ENCODE assay signal across 1 cellular context in the genomic region with DNA sequence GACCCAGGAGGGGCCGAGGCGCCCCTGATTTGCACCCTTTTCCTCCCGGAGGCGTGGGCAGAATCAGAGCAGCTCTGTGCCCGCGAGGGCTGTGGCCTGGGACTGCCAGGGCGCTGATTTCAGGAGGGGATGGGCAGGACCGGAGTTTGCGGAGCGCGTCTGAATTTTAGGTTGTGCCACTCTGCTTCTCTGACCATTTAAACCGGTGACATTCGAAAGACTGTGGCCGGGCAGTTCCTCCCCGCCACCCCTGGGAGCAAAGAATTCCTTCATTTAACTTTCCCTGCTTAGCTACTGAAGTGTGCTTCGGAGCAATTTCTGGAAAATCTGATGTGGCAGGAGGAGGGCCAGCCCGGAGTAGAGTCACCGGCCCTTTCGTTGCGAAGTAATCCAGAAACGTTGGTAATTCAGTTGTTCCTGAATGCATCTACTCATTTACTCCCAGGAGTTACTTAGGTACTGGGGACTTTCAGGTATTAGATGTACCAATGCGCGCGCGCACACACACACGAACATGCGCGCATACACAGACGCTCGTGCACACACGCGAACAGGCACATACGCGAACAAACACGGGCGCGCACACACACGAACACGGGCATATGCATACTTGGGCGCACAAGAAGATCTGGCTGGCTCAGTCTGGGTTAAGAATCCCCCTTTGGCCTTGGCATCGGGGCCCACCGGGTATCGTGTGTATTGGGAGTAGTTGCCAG.
TF ChIP-seq lines count a peak whose summit lies in the region.

No MANE protein-coding gene starts in this region.

TF ChIP-seq in HepG2, 621 proteins besides CTCF, POLR2A, EP300 and RAD21 (continued from another document and continues in another):
- TF ChIP-seq, protein P1, sequence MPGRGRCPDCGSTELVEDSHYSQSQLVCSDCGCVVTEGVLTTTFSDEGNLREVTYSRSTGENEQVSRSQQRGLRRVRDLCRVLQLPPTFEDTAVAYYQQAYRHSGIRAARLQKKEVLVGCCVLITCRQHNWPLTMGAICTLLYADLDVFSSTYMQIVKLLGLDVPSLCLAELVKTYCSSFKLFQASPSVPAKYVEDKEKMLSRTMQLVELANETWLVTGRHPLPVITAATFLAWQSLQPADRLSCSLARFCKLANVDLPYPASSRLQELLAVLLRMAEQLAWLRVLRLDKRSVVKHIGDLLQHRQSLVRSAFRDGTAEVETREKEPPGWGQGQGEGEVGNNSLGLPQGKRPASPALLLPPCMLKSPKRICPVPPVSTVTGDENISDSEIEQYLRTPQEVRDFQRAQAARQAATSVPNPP (CRISPR knock-in tag; IDR thresholded peaks at IDR 0.05): no peak
- TF ChIP-seq SIN3A (IDR thresholded peaks at IDR 0.05; ENCODE audit: borderline replicate concordance, low read depth, low read length) (peak; percentile 39; the same call in 1 of the 2 replicates), SAP130 (CRISPR knock-in tag; IDR thresholded peaks at IDR 0.05; ENCODE audit: low read depth) (no peak), MXD4 (CRISPR knock-in tag; IDR thresholded peaks at IDR 0.05) (no peak), HOXD1 (CRISPR knock-in tag; IDR thresholded peaks at IDR 0.05) (peak; percentile 64; the same call in 1 of the 2 replicates), REL (CRISPR knock-in tag; conservative IDR thresholded peaks at IDR 0.05) (peak; percentile 79; the same call in 1 of the 2 replicates), RELA (CRISPR knock-in tag; IDR thresholded peaks at IDR 0.05) (no peak), ZNF256 (CRISPR knock-in tag; conservative IDR thresholded peaks at IDR 0.05) (peak; percentile 61; the same call in 1 of the 2 replicates), SMARCC2 (IDR thresholded peaks at IDR 0.05) (no peak), SMC3 (IDR thresholded peaks at IDR 0.05; ENCODE audit: low read length) (no peak), GABPB1 (CRISPR knock-in tag; IDR thresholded peaks at IDR 0.05) (peak; percentile 23; the same call in 1 of the 2 replicates), FOXC1 (CRISPR knock-in tag; IDR thresholded peaks at IDR 0.05; ENCODE audit: borderline replicate concordance) (peak; percentile 59; the same call in 1 of the 2 replicates), PAX8 (CRISPR knock-in tag; IDR thresholded peaks at IDR 0.05; ENCODE audit: borderline replicate concordance) (0 out of 2 replicates have a peak, but pooled peaks have one; percentile 20), HOXA5 (CRISPR knock-in tag; IDR thresholded peaks at IDR 0.05) (peak; percentile 25; the same call in 1 of the 2 replicates), ZNF619 (CRISPR knock-in tag; IDR thresholded peaks at IDR 0.05) (0 out of 2 replicates have a peak, but pooled peaks have one; percentile 37), NFIC (IDR thresholded peaks at IDR 0.05; ENCODE audit: low read length) (no peak), NFYB (CRISPR knock-in tag; IDR thresholded peaks at IDR 0.05) (no peak), ZNF558 (CRISPR knock-in tag; IDR thresholded peaks at IDR 0.05; ENCODE audit: borderline replicate concordance) (no peak), EZH2 (conservative IDR thresholded peaks at IDR 0.05; ENCODE audit: low read depth, low read length) (no peak), ZNF556 (CRISPR knock-in tag; IDR thresholded peaks at IDR 0.05; ENCODE audit: borderline replicate concordance) (peak; percentile 13; the same call in 1 of the 2 replicates), XRCC5 (optimal IDR thresholded peaks at IDR 0.05; ENCODE audit: low read length) (peak; percentile 9), ZNF337 (CRISPR knock-in tag; IDR thresholded peaks at IDR 0.05; ENCODE audit: borderline replicate concordance, low read depth) (peak; percentile 24; the same call in 1 of the 2 replicates), ZNF34 (CRISPR knock-in tag; IDR thresholded peaks at IDR 0.05; ENCODE audit: borderline replicate concordance) (no peak), ZNF230 (CRISPR knock-in tag; IDR thresholded peaks at IDR 0.05) (peak; percentile 40; the same call in 1 of the 2 replicates), GATAD2A (CRISPR knock-in tag; IDR thresholded peaks at IDR 0.05) (peak; percentile 71), TP53 (CRISPR knock-in tag; conservative IDR thresholded peaks at IDR 0.05) (no peak)
- TF ChIP-seq, protein P2, sequence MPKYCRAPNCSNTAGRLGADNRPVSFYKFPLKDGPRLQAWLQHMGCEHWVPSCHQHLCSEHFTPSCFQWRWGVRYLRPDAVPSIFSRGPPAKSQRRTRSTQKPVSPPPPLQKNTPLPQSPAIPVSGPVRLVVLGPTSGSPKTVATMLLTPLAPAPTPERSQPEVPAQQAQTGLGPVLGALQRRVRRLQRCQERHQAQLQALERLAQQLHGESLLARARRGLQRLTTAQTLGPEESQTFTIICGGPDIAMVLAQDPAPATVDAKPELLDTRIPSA (CRISPR knock-in tag; IDR thresholded peaks at IDR 0.05; ENCODE audit: borderline replicate concordance): 0 out of 2 replicates have a peak, but pooled peaks have one; percentile 15
- TF ChIP-seq, protein P3, sequence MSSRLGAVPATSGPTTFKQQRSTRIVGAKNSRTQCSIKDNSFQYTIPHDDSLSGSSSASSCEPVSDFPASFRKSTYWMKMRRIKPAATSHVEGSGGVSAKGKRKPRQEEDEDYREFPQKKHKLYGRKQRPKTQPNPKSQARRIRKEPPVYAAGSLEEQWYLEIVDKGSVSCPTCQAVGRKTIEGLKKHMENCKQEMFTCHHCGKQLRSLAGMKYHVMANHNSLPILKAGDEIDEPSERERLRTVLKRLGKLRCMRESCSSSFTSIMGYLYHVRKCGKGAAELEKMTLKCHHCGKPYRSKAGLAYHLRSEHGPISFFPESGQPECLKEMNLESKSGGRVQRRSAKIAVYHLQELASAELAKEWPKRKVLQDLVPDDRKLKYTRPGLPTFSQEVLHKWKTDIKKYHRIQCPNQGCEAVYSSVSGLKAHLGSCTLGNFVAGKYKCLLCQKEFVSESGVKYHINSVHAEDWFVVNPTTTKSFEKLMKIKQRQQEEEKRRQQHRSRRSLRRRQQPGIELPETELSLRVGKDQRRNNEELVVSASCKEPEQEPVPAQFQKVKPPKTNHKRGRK (CRISPR knock-in tag; IDR thresholded peaks at IDR 0.05): peak; percentile 14; the same call in 1 of the 2 replicates
- TF ChIP-seq, protein P4, sequence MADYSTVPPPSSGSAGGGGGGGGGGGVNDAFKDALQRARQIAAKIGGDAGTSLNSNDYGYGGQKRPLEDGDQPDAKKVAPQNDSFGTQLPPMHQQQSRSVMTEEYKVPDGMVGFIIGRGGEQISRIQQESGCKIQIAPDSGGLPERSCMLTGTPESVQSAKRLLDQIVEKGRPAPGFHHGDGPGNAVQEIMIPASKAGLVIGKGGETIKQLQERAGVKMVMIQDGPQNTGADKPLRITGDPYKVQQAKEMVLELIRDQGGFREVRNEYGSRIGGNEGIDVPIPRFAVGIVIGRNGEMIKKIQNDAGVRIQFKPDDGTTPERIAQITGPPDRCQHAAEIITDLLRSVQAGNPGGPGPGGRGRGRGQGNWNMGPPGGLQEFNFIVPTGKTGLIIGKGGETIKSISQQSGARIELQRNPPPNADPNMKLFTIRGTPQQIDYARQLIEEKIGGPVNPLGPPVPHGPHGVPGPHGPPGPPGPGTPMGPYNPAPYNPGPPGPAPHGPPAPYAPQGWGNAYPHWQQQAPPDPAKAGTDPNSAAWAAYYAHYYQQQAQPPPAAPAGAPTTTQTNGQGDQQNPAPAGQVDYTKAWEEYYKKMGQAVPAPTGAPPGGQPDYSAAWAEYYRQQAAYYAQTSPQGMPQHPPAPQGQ (CRISPR knock-in tag; IDR thresholded peaks at IDR 0.05; ENCODE audit: borderline replicate concordance): no peak
- TF ChIP-seq, protein P5, sequence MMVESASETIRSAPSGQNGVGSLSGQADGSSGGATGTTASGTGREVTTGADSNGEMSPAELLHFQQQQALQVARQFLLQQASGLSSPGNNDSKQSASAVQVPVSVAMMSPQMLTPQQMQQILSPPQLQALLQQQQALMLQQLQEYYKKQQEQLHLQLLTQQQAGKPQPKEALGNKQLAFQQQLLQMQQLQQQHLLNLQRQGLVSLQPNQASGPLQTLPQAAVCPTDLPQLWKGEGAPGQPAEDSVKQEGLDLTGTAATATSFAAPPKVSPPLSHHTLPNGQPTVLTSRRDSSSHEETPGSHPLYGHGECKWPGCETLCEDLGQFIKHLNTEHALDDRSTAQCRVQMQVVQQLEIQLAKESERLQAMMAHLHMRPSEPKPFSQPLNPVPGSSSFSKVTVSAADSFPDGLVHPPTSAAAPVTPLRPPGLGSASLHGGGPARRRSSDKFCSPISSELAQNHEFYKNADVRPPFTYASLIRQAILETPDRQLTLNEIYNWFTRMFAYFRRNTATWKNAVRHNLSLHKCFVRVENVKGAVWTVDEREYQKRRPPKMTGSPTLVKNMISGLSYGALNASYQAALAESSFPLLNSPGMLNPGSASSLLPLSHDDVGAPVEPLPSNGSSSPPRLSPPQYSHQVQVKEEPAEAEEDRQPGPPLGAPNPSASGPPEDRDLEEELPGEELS (CRISPR knock-in tag; IDR thresholded peaks at IDR 0.05): peak; percentile 35; the same call in 1 of the 2 replicates
- TF ChIP-seq, protein P6, sequence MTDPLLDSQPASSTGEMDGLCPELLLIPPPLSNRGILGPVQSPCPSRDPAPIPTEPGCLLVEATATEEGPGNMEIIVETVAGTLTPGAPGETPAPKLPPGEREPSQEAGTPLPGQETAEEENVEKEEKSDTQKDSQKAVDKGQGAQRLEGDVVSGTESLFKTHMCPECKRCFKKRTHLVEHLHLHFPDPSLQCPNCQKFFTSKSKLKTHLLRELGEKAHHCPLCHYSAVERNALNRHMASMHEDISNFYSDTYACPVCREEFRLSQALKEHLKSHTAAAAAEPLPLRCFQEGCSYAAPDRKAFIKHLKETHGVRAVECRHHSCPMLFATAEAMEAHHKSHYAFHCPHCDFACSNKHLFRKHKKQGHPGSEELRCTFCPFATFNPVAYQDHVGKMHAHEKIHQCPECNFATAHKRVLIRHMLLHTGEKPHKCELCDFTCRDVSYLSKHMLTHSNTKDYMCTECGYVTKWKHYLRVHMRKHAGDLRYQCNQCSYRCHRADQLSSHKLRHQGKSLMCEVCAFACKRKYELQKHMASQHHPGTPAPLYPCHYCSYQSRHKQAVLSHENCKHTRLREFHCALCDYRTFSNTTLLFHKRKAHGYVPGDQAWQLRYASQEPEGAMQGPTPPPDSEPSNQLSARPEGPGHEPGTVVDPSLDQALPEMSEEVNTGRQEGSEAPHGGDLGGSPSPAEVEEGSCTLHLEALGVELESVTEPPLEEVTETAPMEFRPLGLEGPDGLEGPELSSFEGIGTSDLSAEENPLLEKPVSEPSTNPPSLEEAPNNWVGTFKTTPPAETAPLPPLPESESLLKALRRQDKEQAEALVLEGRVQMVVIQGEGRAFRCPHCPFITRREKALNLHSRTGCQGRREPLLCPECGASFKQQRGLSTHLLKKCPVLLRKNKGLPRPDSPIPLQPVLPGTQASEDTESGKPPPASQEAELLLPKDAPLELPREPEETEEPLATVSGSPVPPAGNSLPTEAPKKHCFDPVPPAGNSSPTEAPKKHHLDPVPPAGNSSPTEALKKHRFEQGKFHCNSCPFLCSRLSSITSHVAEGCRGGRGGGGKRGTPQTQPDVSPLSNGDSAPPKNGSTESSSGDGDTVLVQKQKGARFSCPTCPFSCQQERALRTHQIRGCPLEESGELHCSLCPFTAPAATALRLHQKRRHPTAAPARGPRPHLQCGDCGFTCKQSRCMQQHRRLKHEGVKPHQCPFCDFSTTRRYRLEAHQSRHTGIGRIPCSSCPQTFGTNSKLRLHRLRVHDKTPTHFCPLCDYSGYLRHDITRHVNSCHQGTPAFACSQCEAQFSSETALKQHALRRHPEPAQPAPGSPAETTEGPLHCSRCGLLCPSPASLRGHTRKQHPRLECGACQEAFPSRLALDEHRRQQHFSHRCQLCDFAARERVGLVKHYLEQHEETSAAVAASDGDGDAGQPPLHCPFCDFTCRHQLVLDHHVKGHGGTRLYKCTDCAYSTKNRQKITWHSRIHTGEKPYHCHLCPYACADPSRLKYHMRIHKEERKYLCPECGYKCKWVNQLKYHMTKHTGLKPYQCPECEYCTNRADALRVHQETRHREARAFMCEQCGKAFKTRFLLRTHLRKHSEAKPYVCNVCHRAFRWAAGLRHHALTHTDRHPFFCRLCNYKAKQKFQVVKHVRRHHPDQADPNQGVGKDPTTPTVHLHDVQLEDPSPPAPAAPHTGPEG (CRISPR knock-in tag; IDR thresholded peaks at IDR 0.05): 0 out of 2 replicates have a peak, but pooled peaks have one; percentile 18
- TF ChIP-seq, protein P7, sequence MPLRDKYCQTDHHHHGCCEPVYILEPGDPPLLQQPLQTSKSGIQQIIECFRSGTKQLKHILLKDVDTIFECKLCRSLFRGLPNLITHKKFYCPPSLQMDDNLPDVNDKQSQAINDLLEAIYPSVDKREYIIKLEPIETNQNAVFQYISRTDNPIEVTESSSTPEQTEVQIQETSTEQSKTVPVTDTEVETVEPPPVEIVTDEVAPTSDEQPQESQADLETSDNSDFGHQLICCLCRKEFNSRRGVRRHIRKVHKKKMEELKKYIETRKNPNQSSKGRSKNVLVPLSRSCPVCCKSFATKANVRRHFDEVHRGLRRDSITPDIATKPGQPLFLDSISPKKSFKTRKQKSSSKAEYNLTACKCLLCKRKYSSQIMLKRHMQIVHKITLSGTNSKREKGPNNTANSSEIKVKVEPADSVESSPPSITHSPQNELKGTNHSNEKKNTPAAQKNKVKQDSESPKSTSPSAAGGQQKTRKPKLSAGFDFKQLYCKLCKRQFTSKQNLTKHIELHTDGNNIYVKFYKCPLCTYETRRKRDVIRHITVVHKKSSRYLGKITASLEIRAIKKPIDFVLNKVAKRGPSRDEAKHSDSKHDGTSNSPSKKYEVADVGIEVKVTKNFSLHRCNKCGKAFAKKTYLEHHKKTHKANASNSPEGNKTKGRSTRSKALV (CRISPR knock-in tag; IDR thresholded peaks at IDR 0.05): peak; percentile 63; the same call in 1 of the 2 replicates
- TF ChIP-seq, protein P8, sequence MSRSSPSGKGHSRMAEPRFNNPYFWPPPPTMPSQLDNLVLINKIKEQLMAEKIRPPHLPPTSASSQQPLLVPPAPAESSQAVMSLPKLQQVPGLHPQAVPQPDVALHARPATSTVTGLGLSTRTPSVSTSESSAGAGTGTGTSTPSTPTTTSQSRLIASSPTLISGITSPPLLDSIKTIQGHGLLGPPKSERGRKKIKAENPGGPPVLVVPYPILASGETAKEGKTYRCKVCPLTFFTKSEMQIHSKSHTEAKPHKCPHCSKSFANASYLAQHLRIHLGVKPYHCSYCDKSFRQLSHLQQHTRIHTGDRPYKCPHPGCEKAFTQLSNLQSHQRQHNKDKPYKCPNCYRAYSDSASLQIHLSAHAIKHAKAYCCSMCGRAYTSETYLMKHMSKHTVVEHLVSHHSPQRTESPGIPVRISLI (CRISPR knock-in tag; IDR thresholded peaks at IDR 0.05; ENCODE audit: borderline replicate concordance): peak; percentile 18; the same call in 1 of the 2 replicates
- TF ChIP-seq, protein P9, sequence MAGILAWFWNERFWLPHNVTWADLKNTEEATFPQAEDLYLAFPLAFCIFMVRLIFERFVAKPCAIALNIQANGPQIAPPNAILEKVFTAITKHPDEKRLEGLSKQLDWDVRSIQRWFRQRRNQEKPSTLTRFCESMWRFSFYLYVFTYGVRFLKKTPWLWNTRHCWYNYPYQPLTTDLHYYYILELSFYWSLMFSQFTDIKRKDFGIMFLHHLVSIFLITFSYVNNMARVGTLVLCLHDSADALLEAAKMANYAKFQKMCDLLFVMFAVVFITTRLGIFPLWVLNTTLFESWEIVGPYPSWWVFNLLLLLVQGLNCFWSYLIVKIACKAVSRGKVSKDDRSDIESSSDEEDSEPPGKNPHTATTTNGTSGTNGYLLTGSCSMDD (CRISPR knock-in tag; IDR thresholded peaks at IDR 0.05): 0 out of 2 replicates have a peak, but pooled peaks have one; percentile 35
- TF ChIP-seq, protein P10, sequence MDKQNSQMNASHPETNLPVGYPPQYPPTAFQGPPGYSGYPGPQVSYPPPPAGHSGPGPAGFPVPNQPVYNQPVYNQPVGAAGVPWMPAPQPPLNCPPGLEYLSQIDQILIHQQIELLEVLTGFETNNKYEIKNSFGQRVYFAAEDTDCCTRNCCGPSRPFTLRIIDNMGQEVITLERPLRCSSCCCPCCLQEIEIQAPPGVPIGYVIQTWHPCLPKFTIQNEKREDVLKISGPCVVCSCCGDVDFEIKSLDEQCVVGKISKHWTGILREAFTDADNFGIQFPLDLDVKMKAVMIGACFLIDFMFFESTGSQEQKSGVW (CRISPR knock-in tag; IDR thresholded peaks at IDR 0.05; ENCODE audit: borderline replicate concordance): no peak
